Comparison of ENCODE assay signal across 20 cellular contexts in the genomic region with DNA sequence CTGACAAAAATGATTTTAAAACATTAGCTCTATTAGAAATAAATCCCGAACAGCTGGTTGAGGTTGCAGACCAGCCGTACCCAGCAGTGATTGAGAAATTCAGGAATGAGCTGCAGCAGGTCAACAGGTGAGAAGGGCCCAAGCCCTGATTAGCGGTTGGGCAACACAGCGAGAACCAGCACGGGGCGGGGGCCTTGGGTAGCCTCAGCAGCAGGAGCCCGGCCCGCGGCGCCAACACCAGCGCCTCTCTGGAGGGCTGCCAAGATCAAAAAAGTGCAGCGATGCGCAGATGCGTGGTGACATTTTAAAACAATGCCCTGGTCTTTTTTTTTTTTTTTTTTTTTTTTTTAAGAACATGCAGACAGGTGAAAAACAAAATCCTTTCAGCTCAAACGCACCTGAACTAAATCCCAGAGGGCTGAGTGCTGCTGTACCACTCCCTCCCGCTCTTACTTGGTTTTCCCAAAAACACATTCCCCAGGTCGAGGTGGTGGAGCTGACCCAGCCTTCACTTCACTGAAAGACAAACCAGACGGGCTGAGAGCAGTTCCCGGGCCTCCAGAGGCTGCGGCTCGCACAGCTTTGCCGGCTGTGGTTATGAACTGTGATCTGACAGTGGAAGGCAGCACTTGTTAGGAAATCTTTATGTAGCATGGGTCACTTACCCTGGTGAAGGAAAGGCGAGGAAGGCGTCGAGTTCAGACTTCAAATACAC.
DNase-seq lines count a peak whose midpoint lies in the region; ATAC-seq, FAIRE-seq and TF ChIP-seq lines count a peak whose summit lies in the region.
"Had no signal": no experiment of that assay in that cellular context is flagged by ENCODE, and none has a peak within 500 bp of the region (broad histone marks: within the 10 kb centered on the region; RNA-seq: fewer than 3 reads in every experiment).

No MANE protein-coding gene starts in this region.

- no peak overlapping the region for H3K18ac ChIP-seq in H9 (ENCODE audit: insufficient read length, low read depth, low read length)

- ATAC-seq in HG02610 (IDR thresholded peaks at IDR 0.05; ENCODE audit: unreplicated experiment): no peak
- ATAC-seq: activated naive CD8-positive, alpha-beta T cell treated with anti-CD3 and anti-CD28 coated beads, Interleukin-2, amount 50 U/mL, for 24 hours; sciatic nerve had no signal

- no peaks in the 10 kb centered on the region for H3K4me1 ChIP-seq in H9 (ENCODE audit: insufficient read depth, low read length)
- H3K4me1 ChIP-seq: suprapubic skin had no signal

- H2BK120ac ChIP-seq in H9 (ENCODE audit: low read depth, low read length, poor library complexity, severe bottlenecking): no peak overlapping the region

- WGBS in H9 (ENCODE audit: extremely low coverage, insufficient read length, low lambda C conversion rate): no CpG with 5 or more reads among the region's 25 CpGs

- no peak overlapping the region for H2BK15ac ChIP-seq in H9 (ENCODE audit: low read depth, low read length)

- H3K27ac Mint-ChIP-seq in H9: peak overlapping the region in 2 of 3 experiments; percentile 9 to 74; a peak in 1 of 7 replicates
- H3K27ac Mint-ChIP-seq: activated naive CD8-positive, alpha-beta T cell treated with anti-CD3 and anti-CD28 coated beads, Interleukin-2, amount 50 U/mL, for 24 hours; mesothelial cell of epicardium had no signal

- no peak overlapping the region for H4K5ac ChIP-seq in H9 (ENCODE audit: insufficient read length, low read depth, low read length)

- no peaks in the 10 kb centered on the region for H3K9me3 ChIP-seq in H9 (ENCODE audit: control insufficient read depth, low read depth, low read length)
- H3K9me3 ChIP-seq: suprapubic skin had no signal

- no peak overlapping the region for H3K4ac ChIP-seq in H9 (ENCODE audit: low read depth, low read length)

- no peak overlapping the region for H4K91ac ChIP-seq in H9 (ENCODE audit: insufficient read length, low read depth, low read length)

- no peaks in the 10 kb centered on the region for H3K27me3 ChIP-seq in H9 (ENCODE audit: insufficient read depth, low read length)
- H3K27me3 ChIP-seq: suprapubic skin had no signal

- H3K36me3 Mint-ChIP-seq in H9 (ENCODE audit: insufficient read depth in 1 of 3, low read depth in 3 of 3): no peaks in the 10 kb centered on the region; a peak in 1 of 7 replicates
- H3K36me3 Mint-ChIP-seq: mesothelial cell of epicardium had no signal

- H3K9ac ChIP-seq in H9 (ENCODE audit: extremely low read depth, insufficient read length, low read length): no peak overlapping the region

- no peak overlapping the region for H3K23ac ChIP-seq in H9 (ENCODE audit: insufficient read length, low read depth, low read length)

- H2BK20ac ChIP-seq in H9 (ENCODE audit: low read depth, low read length, poor library complexity, severe bottlenecking): no peak overlapping the region

- no peak overlapping the region for H3K4me2 ChIP-seq in H9 (ENCODE audit: insufficient read depth, insufficient read length, low read length)

- H3T11ph ChIP-seq in H9 (ENCODE audit: low read length): no peak overlapping the region

- H3K56ac ChIP-seq in H9 (ENCODE audit: insufficient read length, low read depth, low read length): no peak overlapping the region

- peak overlapping the region; percentile 65 for H2AK5ac ChIP-seq in H9 (ENCODE audit: insufficient read length, low read length)

- no peaks in the 10 kb centered on the region for H4K20me1 ChIP-seq in H9 (ENCODE audit: control insufficient read depth, insufficient read depth, insufficient read length)

- H3K4me3 Mint-ChIP-seq in H9: no peak overlapping the region
- H3K4me3 Mint-ChIP-seq: activated naive CD8-positive, alpha-beta T cell treated with anti-CD3 and anti-CD28 coated beads, Interleukin-2, amount 50 U/mL, for 24 hours; mesothelial cell of epicardium had no signal

- H2BK12ac ChIP-seq in H9 (ENCODE audit: insufficient read length, low read depth, low read length): no peak overlapping the region

- H3K9me3 Mint-ChIP-seq in H9: no peaks in the 10 kb centered on the region
- H3K9me3 Mint-ChIP-seq: activated naive CD8-positive, alpha-beta T cell treated with anti-CD3 and anti-CD28 coated beads, Interleukin-2, amount 50 U/mL, for 24 hours; mesothelial cell of epicardium had no signal

- no peak overlapping the region for H2BK5ac ChIP-seq in H9 (ENCODE audit: insufficient read length, low read length)

- no peak for DNase-seq in H9
- DNase-seq in NCI-H1694 treated with DMSO at 0.1 percent for 48 hours (lab: John Stamatoyannopoulos, UW): peak; percentile 52
- peak; percentile 45 for DNase-seq in SHP77 treated with DMSO at 0.1 percent for 48 hours (lab: John Stamatoyannopoulos, UW)
- peak; percentile 70 for DNase-seq in retina
- DNase-seq in substantia nigra (lab: John Stamatoyannopoulos, UW): no peak
- no peak for DNase-seq in GM12892 (ENCODE audit: insufficient read length)
- DNase-seq: activated CD8-positive, alpha-beta memory T cell treated with anti-CD3 and anti-CD28 coated beads for 24 hours; activated naive CD8-positive, alpha-beta T cell treated with anti-CD3 and anti-CD28 coated beads, Interleukin-2, amount 50 U/mL, for 24 hours; AML-193; Calu3; effector CD4-positive, alpha-beta T cell; hippocampal formation; IMR-90; NCI-H526 treated with DMSO at 0.1 percent for 48 hours had no signal

- H3K79me1 ChIP-seq in H9 (ENCODE audit: insufficient read depth, low read depth, low read length, poor library complexity, severe bottlenecking): no peaks in the 10 kb centered on the region

- TF ChIP-seq POLR2A in GM12892 (IDR thresholded peaks at IDR 0.05; ENCODE audit: low read depth, low read length): no peak

- H3K14ac ChIP-seq in H9 (ENCODE audit: insufficient read depth, low read length): no peak overlapping the region

- FAIRE-seq in GM12892 (lab: Jason Lieb, UNC): no peak
- FAIRE-seq: GM19239 had no signal

- no peaks in the 10 kb centered on the region; the same call in 1 of the 2 replicates for H3K27me3 Mint-ChIP-seq in H9 (ENCODE audit: low read depth)

- H3K23me2 ChIP-seq in H9 (ENCODE audit: insufficient read length, low read depth, low read length, poor library complexity, severe bottlenecking): no peaks in the 10 kb centered on the region

- no peak overlapping the region for H4K8ac ChIP-seq in H9 (replicated peaks; ENCODE audit: insufficient read length, low read depth, low read length)

- H3K27ac ChIP-seq in H9 (ENCODE audit: insufficient read length, low read depth, low read length) (no peak overlapping the region), substantia nigra (ENCODE audit: low read depth, low read length, poor library complexity, severe bottlenecking) (no peak overlapping the region)
- H3K27ac ChIP-seq: suprapubic skin, VCaP had no signal

- H3K79me2 ChIP-seq in H9 (ENCODE audit: insufficient read depth, low read length): no peaks in the 10 kb centered on the region

- TF ChIP-seq CTCF in H9 (conservative IDR thresholded peaks at IDR 0.05): no peak

- no peak overlapping the region for H2AFZ ChIP-seq in H9 (ENCODE audit: low read length)

- H3K4me1 Mint-ChIP-seq in H9: peaks cover 3 to 6% of the 10 kb centered on the region in 2 experiments
- H3K4me1 Mint-ChIP-seq: activated naive CD8-positive, alpha-beta T cell treated with anti-CD3 and anti-CD28 coated beads, Interleukin-2, amount 50 U/mL, for 24 hours had no signal

Comparison
In these comparisons a context has a peak if more than half of its experiments do, and no peak if none do; other contexts are left out.
1. DNase-seq: peak in NCI-H1694 treated with DMSO at 0.1 percent for 48 hours (single experiment), SHP77 treated with DMSO at 0.1 percent for 48 hours (single experiment) and retina (single experiment); none in H9 (single experiment), substantia nigra (0 of 49) and GM12892 (single experiment).